ENCODE assay signal across 28 cellular contexts in genomic region chr15:49888727-49889126, GRCh38.
DNase-seq lines count a peak whose midpoint lies in the region; TF ChIP-seq lines count a peak whose summit lies in the region.
"Had no signal": no experiment of that assay in that cellular context is flagged by ENCODE, and none has a peak within 500 bp of the region (broad histone marks: within the 10 kb centered on the region; RNA-seq: fewer than 3 reads in every experiment).

No MANE protein-coding gene starts in this region.

- H3K36me3 ChIP-seq in GM23248 (ENCODE audit: low read depth) (no peaks in the 10 kb centered on the region), esophagus squamous epithelium (no peaks in the 10 kb centered on the region), osteoblast (ENCODE audit: insufficient read depth, low read length) (no peaks in the 10 kb centered on the region), subcutaneous abdominal adipose tissue (ENCODE audit: control insufficient read depth in 5 of 5, insufficient read depth in 5 of 5, low read length in 5 of 5) (peaks cover 0 to 6% (median 2%) of the 10 kb centered on the region in 5 donors)
- H3K36me3 ChIP-seq: HAP-1, MG63, SJSA1 had no signal

- TF ChIP-seq CTCF in esophagus squamous epithelium (IDR thresholded peaks at IDR 0.05): no peak
- TF ChIP-seq CTCF in osteoblast (IDR thresholded peaks at IDR 0.05; ENCODE audit: extremely low read depth, low read depth, low read length): no peak
- no peak for TF ChIP-seq CTCF in glutamatergic neuron (IDR thresholded peaks at IDR 0.05; ENCODE audit: partially characterized antibody, unreplicated experiment)

- DNase-seq in GM23248 (peak; percentile 42), esophagus squamous epithelium (lab: John Stamatoyannopoulos, UW) (no peak), osteoblast (ENCODE audit: insufficient read length, low spot score, missing footprints) (peak; percentile 1), glutamatergic neuron (no peak), G401 (ENCODE audit: low spot score) (no peak)
- no peak for DNase-seq in stimulated activated CD8-positive, alpha-beta memory T cell treated with anti-CD3 and anti-CD28 coated beads, Interleukin-4, amount 100 ng/mL, for 48 hours
- DNase-seq in central memory CD4-positive, alpha-beta T cell: no peak
- DNase-seq: CD8-positive, alpha-beta T cell; DMS 273 treated with DMSO at 0.1 percent for 48 hours; DMS79; EL; GF-D8; GOT3; HFFc6; KG1; MG63; NCI-H2029 treated with DMSO at 0.1 percent for 48 hours; NCI-H446 treated with DMSO at 0.1 percent for 48 hours; NCI-H526; NCI-H82; NK-92 treated with Interleukin-12 subunit alpha and Interleukin-12 subunit beta, amount 100 ng/mL, for 24 hours; PC-3 had no signal

- intact Hi-C loops in esophagus squamous epithelium (cut with DNase I): no loop called here

- H3K9me3 ChIP-seq in GM23248 (ENCODE audit: low read depth): no peaks in the 10 kb centered on the region
- H3K9me3 ChIP-seq in esophagus squamous epithelium: no peaks in the 10 kb centered on the region
- no peaks in the 10 kb centered on the region for H3K9me3 ChIP-seq in osteoblast (ENCODE audit: low read depth, low read length)
- H3K9me3 ChIP-seq in subcutaneous abdominal adipose tissue (ENCODE audit: control insufficient read depth in 5 of 5, low read length in 5 of 5): no peaks in the 10 kb centered on the region
- H3K9me3 ChIP-seq: A549, HAP-1, MG63, SJSA1 had no signal

- no peaks in the 10 kb centered on the region for H3K4me1 Mint-ChIP-seq in glutamatergic neuron (ENCODE audit: low read depth, unreplicated experiment)
- H3K4me1 Mint-ChIP-seq: B cell had no signal

- H3K4me2 ChIP-seq in GM23248 (ENCODE audit: unreplicated experiment) (no peak overlapping the region), osteoblast (ENCODE audit: insufficient read depth, low read length) (no peak overlapping the region)
- H3K4me2 ChIP-seq: A549 had no signal

- H3K27me3 ChIP-seq in GM23248 (replicated peaks; ENCODE audit: insufficient read depth) (no peaks in the 10 kb centered on the region), esophagus squamous epithelium (no peaks in the 10 kb centered on the region), osteoblast (ENCODE audit: insufficient read depth, low read length) (no peaks in the 10 kb centered on the region), subcutaneous abdominal adipose tissue (ENCODE audit: control insufficient read depth in 5 of 5, insufficient read depth in 4 of 5, low read length in 5 of 5) (no peaks in the 10 kb centered on the region)
- H3K27me3 ChIP-seq: MG63, SJSA1 had no signal

- H3K4me3 Mint-ChIP-seq in glutamatergic neuron (ENCODE audit: unreplicated experiment): no peak overlapping the region
- H3K4me3 Mint-ChIP-seq: B cell; CD8-positive, alpha-beta T cell; HFFc6 had no signal

- H2AFZ ChIP-seq in GM23248 (no peak overlapping the region; the same call in 1 of the 2 replicates), osteoblast (ENCODE audit: low read length) (no peak overlapping the region)

- H3K4me1 ChIP-seq in GM23248 (ENCODE audit: insufficient read depth): peaks cover 16% of the 10 kb centered on the region; the same call in 1 of the 2 replicates
- peaks cover 0 to 3% (median 0%) of the 10 kb centered on the region in 3 donors for H3K4me1 ChIP-seq in esophagus squamous epithelium
- no peaks in the 10 kb centered on the region for H3K4me1 ChIP-seq in osteoblast (ENCODE audit: insufficient read depth, low read length)
- peaks cover 0 to 21% (median 10%) of the 10 kb centered on the region in 5 donors for H3K4me1 ChIP-seq in subcutaneous abdominal adipose tissue (ENCODE audit: control insufficient read depth in 5 of 5, insufficient read depth in 5 of 5, low read length in 5 of 5)
- H3K4me1 ChIP-seq: A549, HAP-1, SJSA1 had no signal

- H3K9me2 ChIP-seq in GM23248 (ENCODE audit: insufficient read depth): no peaks in the 10 kb centered on the region

- H3K4me3 ChIP-seq in GM23248 (no peak overlapping the region), esophagus squamous epithelium (no peak overlapping the region), osteoblast (ENCODE audit: insufficient read depth, low read length) (no peak overlapping the region), subcutaneous abdominal adipose tissue (ENCODE audit: low read depth in 1 of 5, low read length in 5 of 5) (no peak overlapping the region)
- H3K4me3 ChIP-seq: A549, HAP-1, MG63, SJSA1 had no signal

- no peak overlapping the region for H3K9ac ChIP-seq in GM23248
- no peak overlapping the region for H3K9ac ChIP-seq in subcutaneous abdominal adipose tissue (ENCODE audit: low read length in 5 of 5)

- no peak overlapping the region for H3K27ac Mint-ChIP-seq in glutamatergic neuron (ENCODE audit: unreplicated experiment)
- H3K27ac Mint-ChIP-seq: B cell; CD8-positive, alpha-beta T cell; HFFc6 had no signal

- in situ Hi-C loops in GM23248 (cut with MboI): no loop called here
- in situ Hi-C loops in G401 (cut with HindIII; ENCODE audit: low sequenced_read_pairs): no loop called here

- no peaks in the 10 kb centered on the region for H3K36me3 Mint-ChIP-seq in glutamatergic neuron (ENCODE audit: unreplicated experiment)
- H3K36me3 Mint-ChIP-seq: CD8-positive, alpha-beta T cell had no signal

- TF ChIP-seq POLR2A in esophagus squamous epithelium (IDR thresholded peaks at IDR 0.05): no peak

- H3F3A ChIP-seq in GM23248 (ENCODE audit: insufficient read depth): no peaks in the 10 kb centered on the region

- H3K79me2 ChIP-seq in GM23248 (ENCODE audit: insufficient read depth) (no peaks in the 10 kb centered on the region), osteoblast (ENCODE audit: insufficient read depth, low read length) (no peaks in the 10 kb centered on the region)

- H3K9me3 Mint-ChIP-seq in glutamatergic neuron (ENCODE audit: unreplicated experiment): peaks cover 4% of the 10 kb centered on the region
- H3K9me3 Mint-ChIP-seq: CD8-positive, alpha-beta T cell; HFFc6 had no signal

- H3K27me3 Mint-ChIP-seq in glutamatergic neuron (ENCODE audit: unreplicated experiment): no peaks in the 10 kb centered on the region
- H3K27me3 Mint-ChIP-seq: B cell had no signal

- H4K20me1 ChIP-seq in GM23248 (ENCODE audit: insufficient read depth): no peaks in the 10 kb centered on the region
- no peaks in the 10 kb centered on the region for H4K20me1 ChIP-seq in osteoblast (ENCODE audit: insufficient read depth, low read length)

- 37 to 38% methylated on average over 3 of the region's 3 CpGs for WGBS in GM23248 (ENCODE audit: low coverage in 1 of 2, low lambda C conversion rate in 2 of 2, missing lambda C conversion rate in 2 of 2), 2 experiments
- 82 to 83% methylated on average over 3 of the region's 3 CpGs for WGBS in esophagus squamous epithelium, 2 donors

- H3K27ac ChIP-seq in GM23248 (no peak overlapping the region), esophagus squamous epithelium (peak overlapping the region in 3 of 4 donors; percentile 44 to 70 (median 45)), osteoblast (ENCODE audit: low read depth, low read length) (no peak overlapping the region), subcutaneous abdominal adipose tissue (ENCODE audit: low read depth, low read length) (peak overlapping the region; percentile 55)
- H3K27ac ChIP-seq: A549, C4-2B, SJSA1 had no signal

Comparison
In these comparisons a context has a peak if more than half of its experiments do, and no peak if none do; other contexts are left out.
1. DNase-seq: peak in GM23248 (single experiment) and osteoblast (single experiment); none in esophagus squamous epithelium (single experiment), glutamatergic neuron (single experiment), stimulated activated CD8-positive, alpha-beta memory T cell treated with anti-CD3 and anti-CD28 coated beads, Interleukin-4, amount 100 ng/mL, for 48 hours (single experiment), G401 (single experiment) and central memory CD4-positive, alpha-beta T cell (single experiment).
2. H3K27ac ChIP-seq: peak in esophagus squamous epithelium (3 of 4) and subcutaneous abdominal adipose tissue (single experiment); none in GM23248 (single experiment) and osteoblast (single experiment).